Comparison of ENCODE assay signal across 29 cellular contexts in the genomic region with DNA sequence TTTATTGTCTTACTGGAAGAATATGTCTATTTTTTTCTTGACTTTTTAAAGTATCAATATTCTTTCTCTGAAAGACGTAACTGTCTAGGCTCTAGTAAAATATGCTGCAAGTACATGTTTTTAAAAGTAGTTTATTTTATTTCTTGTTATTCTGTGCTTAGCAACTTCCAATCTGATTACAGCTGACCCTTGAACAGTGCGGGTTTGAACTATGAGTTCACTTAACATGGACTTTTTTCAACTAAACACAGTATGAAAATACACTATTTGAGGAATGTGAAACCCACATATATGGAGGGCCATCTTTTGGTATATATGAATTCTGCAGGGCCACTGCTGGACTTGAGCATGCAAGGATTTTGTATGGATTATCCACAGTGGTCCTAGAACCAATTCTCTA. TPM values are rescaled to one million over a fixed set of nuclear protein-coding genes. Genes with fewer than 3 reads are reported as not detected.
"Had no signal": no experiment of that assay in that cellular context is flagged by ENCODE, and none has a peak within 500 bp of the region (broad histone marks: within the 10 kb centered on the region; RNA-seq: fewer than 3 reads in every experiment).

No MANE protein-coding gene starts in this region.

- ATAC-seq: stimulated activated effector memory CD8-positive, alpha-beta T cell treated with anti-CD3 and anti-CD28 coated beads, Interleukin-12 subunit alpha, Interleukin-12 subunit beta, amount 100 ng/mL, for 72 hours; stimulated activated memory B cell treated with anti-CD40 and anti-IgM and Interleukin-4, amounts not matched to agents 10 μg/mL and 1 μg/mL and 100 μg/mL, for 72 hours; stimulated activated naive B cell treated with anti-CD40 and anti-IgM and Interleukin-4, amounts not matched to agents 10 μg/mL and 1 μg/mL and 100 μg/mL, for 72 hours; stimulated activated naive CD8-positive, alpha-beta T cell treated with anti-CD3 and anti-CD28 coated beads, Interleukin-15, amount 100 ng/mL, for 72 hours; stimulated activated naive CD8-positive, alpha-beta T cell treated with anti-CD3 and anti-CD28 coated beads, Interleukin-15, Interleukin-2, amounts not matched to agents 100 U/mL and 50 U/mL, for 24 hours; upper lobe of right lung had no signal

- FAIRE-seq: urothelium cell line had no signal

- H3K9me3 ChIP-seq: suprapubic skin, testis, thoracic aorta, thyroid gland, tibial artery, tibial nerve, transverse colon, upper lobe of left lung, upper lobe of right lung, uterus, vagina had no signal

- H3K36me3 ChIP-seq: stomach, suprapubic skin, thoracic aorta, thyroid gland, tibial artery, tibial nerve, transverse colon, upper lobe of left lung, upper lobe of right lung, uterus, vagina had no signal

- H3K27me3 ChIP-seq: stomach, suprapubic skin, testis, thyroid gland, tibial artery, tibial nerve, transverse colon, upper lobe of left lung, upper lobe of right lung, uterus, vagina had no signal

- H3K27ac ChIP-seq: stomach, suprapubic skin, testis, thoracic aorta, thyroid gland, tibial artery, tibial nerve, transverse colon, upper lobe of left lung, upper lobe of right lung, uterus, vagina had no signal

- H3K4me1 ChIP-seq: stomach, suprapubic skin, testis, thyroid gland, tibial artery, tibial nerve, transverse colon, upper lobe of left lung, upper lobe of right lung, uterus, vagina had no signal

- H3K4me3 ChIP-seq: stomach, suprapubic skin, testis, thoracic aorta, thyroid gland, tibial artery, tibial nerve, transverse colon, upper lobe of left lung, upper lobe of right lung, uterus, vagina had no signal

- DNase-seq: stimulated activated CD4-positive, alpha-beta T cell treated with anti-CD3 and anti-CD28 coated beads, Interleukin-2, amount 100 ng/mL, for 48 hours; stimulated activated CD4-positive, alpha-beta T cell treated with anti-CD3 and anti-CD28 coated beads, Interleukin-4, amount 100 ng/mL, for 1 hour; stimulated activated CD4-positive, alpha-beta T cell treated with anti-CD3 and anti-CD28 coated beads, Interleukin-4, amount 100 ng/mL, for 24 hours; stimulated activated CD4-positive, alpha-beta T cell treated with anti-CD3 and anti-CD28 coated beads, Interleukin-4, amount 100 ng/mL, for 4 hours; stimulated activated CD8-positive, alpha-beta memory T cell treated with anti-CD3 and anti-CD28 coated beads, Interleukin-4, amount 100 ng/mL, for 48 hours; stimulated activated naive B cell treated with anti-CD40 and anti-IgM and Interleukin-4, amounts not matched to agents 10 μg/mL and 1 μg/mL and 100 μg/mL, for 72 hours; stimulated activated naive CD4-positive, alpha-beta T cell; stimulated activated naive CD4-positive, alpha-beta T cell treated with Interleukin-2 at 50 U/mL for 16 hours; stimulated activated naive CD8-positive, alpha-beta T cell treated with anti-CD3 and anti-CD28 coated beads, Interleukin-15, amount 100 ng/mL, for 72 hours; stimulated activated naive CD8-positive, alpha-beta T cell treated with anti-CD3 and anti-CD28 coated beads, Interleukin-15, Interleukin-2, amounts not matched to agents 100 U/mL and 50 U/mL, for 24 hours; stomach; substantia nigra; testis; thyroid gland; tibial artery; transverse colon; upper lobe of left lung; upper lobe of right lung; uterus had no signal

RNA-seq across cellular contexts. Expression of gene GBP6, which starts 26.8 kb away (rescaled TPM):
- total RNA-seq: subcutaneous adipose tissue, tibial nerve, transverse colon, ureter, uterus had no signal
- polyA plus RNA-seq: urinary bladder had no signal
